ENCODE assay signal across 8 cellular contexts in genomic region chr19:1865172-1866010, GRCh38. TPM values are rescaled to one million over a fixed set of nuclear protein-coding genes. Genes with fewer than 3 reads are reported as not detected.
A peak's percentile ranks its signal among the peaks of the same experiment; 100 is the strongest.
DNase-seq lines count a peak whose midpoint lies in the region; ATAC-seq and TF ChIP-seq lines count a peak whose summit lies in the region.

No MANE protein-coding gene starts in this region.

- no peak for TF ChIP-seq CTCF in A673 (conservative IDR thresholded peaks at IDR 0.05; ENCODE audit: low read depth, low read length)
- no peak for TF ChIP-seq CTCF in breast epithelium (IDR thresholded peaks at IDR 0.05)

- peak overlapping the region; percentile 89 for H3K27ac ChIP-seq in A673 (ENCODE audit: low read depth, low read length, poor library complexity, severe bottlenecking)
- H3K27ac ChIP-seq in HUES48 (ENCODE audit: low read depth, low read length), result peak overlapping the region; percentile 98
- peak overlapping the region; percentile 79 to 88 for H3K27ac ChIP-seq in breast epithelium
- H3K27ac ChIP-seq in muscle layer of duodenum (ENCODE audit: low read length), result peak overlapping the region; percentile 65

- H3K9ac ChIP-seq in HUES48 (ENCODE audit: low read depth, low read length), result peak overlapping the region; percentile 45

- TF ChIP-seq POLR2A in breast epithelium (IDR thresholded peaks at IDR 0.05), result no peak

- no peaks in the 10 kb centered on the region for H3K27me3 ChIP-seq in A673 (replicated peaks; ENCODE audit: insufficient read depth, low read depth, low read length, poor library complexity)
- peaks cover 16% of the 10 kb centered on the region for H3K27me3 ChIP-seq in HUES48 (ENCODE audit: control insufficient read depth, insufficient read depth, low read length)
- H3K27me3 ChIP-seq in breast epithelium, result no peaks in the 10 kb centered on the region
- no peaks in the 10 kb centered on the region for H3K27me3 ChIP-seq in muscle layer of duodenum (ENCODE audit: low read depth, low read length)

- intact Hi-C loops in A673 (cut with micrococcal nuclease; ENCODE audit: unreplicated experiment), result no loop called here
- intact Hi-C loops in breast epithelium (cut with DNase I; ENCODE audit: low total_unique reads), result no loop called here

- H3K4me1 ChIP-seq in A673 (ENCODE audit: insufficient read depth, low read length, poor library complexity, severe bottlenecking), result peaks cover 9% of the 10 kb centered on the region
- H3K4me1 ChIP-seq in HUES48 (ENCODE audit: control insufficient read depth, insufficient read depth, low read length), result peaks cover 10% of the 10 kb centered on the region; the same call in 1 of the 2 replicates
- H3K4me1 ChIP-seq in breast epithelium, result peaks cover 10 to 20% of the 10 kb centered on the region in 2 donors
- peaks cover 0 to 24% of the 10 kb centered on the region in 2 donors for H3K4me1 ChIP-seq in muscle layer of duodenum (ENCODE audit: control insufficient read depth in 1 of 2, insufficient read depth in 2 of 2, low read length in 2 of 2)

- DNase-seq in A673 (ENCODE audit: low spot score) (no peak), breast epithelium (ENCODE audit: low spot score in 2 of 2) (no peak), hippocampal formation (lab: John Stamatoyannopoulos, UW) (no peak), NCI-H2081 (lab: John Stamatoyannopoulos, UW) (no peak), inferior parietal cortex (ENCODE audit: extremely low spot score) (no peak)

- POLR2A ChIA-PET in A673 (lab: Charles Lee; ENCODE audit: low non-redundant PET), result interaction anchor here (0.5 kb wide), 1 partner anchor 20 kb away, joined by 3 read pairs; the partner anchor contains the start of gene ABHD17A

- BruUV-seq in A673 (replicated peaks; lab: Mats Ljungman, UMichigan), result no TSS peak

- H3K4me3 ChIP-seq in A673 (ENCODE audit: low read depth, low read length, poor library complexity, severe bottlenecking), result peak overlapping the region; percentile 61
- peak overlapping the region; percentile 71; the same call in 1 of the 2 replicates for H3K4me3 ChIP-seq in HUES48 (ENCODE audit: low read depth, low read length)
- peak overlapping the region in 2 of 3 donors; percentile 72 to 98 for H3K4me3 ChIP-seq in breast epithelium
- H3K4me3 ChIP-seq in muscle layer of duodenum (ENCODE audit: low read depth in 1 of 2, low read length in 2 of 2), result peak overlapping the region in 1 of 2 donors; percentile 78

- ATAC-seq in GM21723 (IDR thresholded peaks at IDR 0.05; ENCODE audit: unreplicated experiment), result no peak

- CTCF ChIA-PET in A673 (lab: Charles Lee), result interaction anchor here (1.2 kb wide), 1 partner anchor 10 kb away, joined by 3 read pairs; no protein-coding TSS in a partner anchor

- H3K36me3 ChIP-seq in A673 (ENCODE audit: insufficient read depth, low read length, poor library complexity, severe bottlenecking), result no peaks in the 10 kb centered on the region
- H3K36me3 ChIP-seq in HUES48 (ENCODE audit: control insufficient read depth, insufficient read depth, low read length), result no peaks in the 10 kb centered on the region
- H3K36me3 ChIP-seq in breast epithelium, result no peaks in the 10 kb centered on the region
- H3K36me3 ChIP-seq in muscle layer of duodenum (ENCODE audit: control insufficient read depth in 1 of 2, insufficient read depth in 2 of 2, low read length in 2 of 2), result no peaks in the 10 kb centered on the region

- no peaks in the 10 kb centered on the region for H3K9me3 ChIP-seq in A673 (ENCODE audit: low read depth, low read length, poor library complexity, severe bottlenecking)
- no peaks in the 10 kb centered on the region for H3K9me3 ChIP-seq in HUES48 (ENCODE audit: control insufficient read depth, insufficient read depth, low read length)
- H3K9me3 ChIP-seq in breast epithelium, result no peaks in the 10 kb centered on the region
- no peaks in the 10 kb centered on the region for H3K9me3 ChIP-seq in muscle layer of duodenum (ENCODE audit: control insufficient read depth in 1 of 2, low read length in 2 of 2)

RNA-seq across cellular contexts. Expression of gene KLF16, which starts 2.0 kb away (rescaled TPM):
- total RNA-seq in A673 (2021) (46.8 and 49.1 TPM in 2 replicates), breast epithelium (1 to 10 TPM; 2.9 to 4.6 (median 4.1) TPM)

RNA-seq across cellular contexts. Expression of gene REXO1, which starts 17.1 kb away (rescaled TPM):
- 50.6 and 53.0 TPM in 2 replicates for total RNA-seq in A673 (2021)
- 10 to 100 TPM; 10.4 to 25.2 (median 19.7) TPM for total RNA-seq in breast epithelium

RNA-seq across cellular contexts. Expression of gene ABHD17A, which starts 19.9 kb away (rescaled TPM):
- total RNA-seq in A673 (2021) (56.9 and 60.0 TPM in 2 replicates), breast epithelium (10 to 100 TPM; 62.4 to 81.3 (median 76.0) TPM)

RNA-seq across cellular contexts. Expression of gene ADAT3, which starts 39.8 kb away (rescaled TPM):
- 14.1 and 18.0 TPM in 2 replicates for total RNA-seq in A673 (2021)
- total RNA-seq in breast epithelium, result 1 to 10 TPM; 1.1 to 5.4 (median 4.9) TPM

RNA-seq across cellular contexts. Expression of gene SCAMP4, which starts 39.8 kb away (rescaled TPM):
- total RNA-seq in A673 (2021) (88.4 and 98.8 TPM in 2 replicates), breast epithelium (10 to 100 TPM; 41.4 to 66.6 (median 44.6) TPM)
